1 cellular context compared by ENCODE assay signal in genomic region chr7:139738101-139738489, GRCh38.
TF ChIP-seq lines count a peak whose summit lies in the region.

No MANE protein-coding gene starts in this region.

TF ChIP-seq in GM23338, 12 proteins besides CTCF, POLR2A, EP300 and RAD21 (continued from another document):
- no peak for TF ChIP-seq ZNF462 (CRISPR knock-in tag; IDR thresholded peaks at IDR 0.05)
